Comparison of ENCODE assay signal across 23 cellular contexts in the genomic region with DNA sequence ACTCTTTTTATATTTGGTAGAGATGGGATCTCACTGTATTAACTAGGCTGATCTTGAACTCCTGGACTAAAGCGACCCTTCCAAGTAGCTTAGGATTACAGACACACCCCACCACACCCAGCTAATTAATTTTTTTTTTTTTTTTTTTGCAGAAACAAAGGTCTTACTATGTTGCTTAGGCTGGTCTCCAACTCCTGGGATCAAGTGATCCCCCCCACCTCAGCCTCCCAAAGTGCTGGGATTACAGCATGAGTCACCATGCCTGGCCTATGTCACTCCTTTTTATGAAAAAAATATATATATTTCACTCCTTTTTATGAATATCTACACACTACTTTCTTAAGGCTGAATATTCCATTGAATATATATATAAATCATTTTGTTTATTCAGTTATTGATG.
"Had no signal": no experiment of that assay in that cellular context is flagged by ENCODE, and none has a peak within 500 bp of the region (broad histone marks: within the 10 kb centered on the region; RNA-seq: fewer than 3 reads in every experiment).

No MANE protein-coding gene starts in this region.

- H3K9me3 ChIP-seq: esophagus muscularis mucosa, gastroesophageal sphincter, heart left ventricle, ovary, sigmoid colon, spleen, transverse colon, upper lobe of right lung, uterus had no signal

- DNase-seq: dermis blood vessel endothelial cell; effector memory CD4-positive, alpha-beta T cell; heart left ventricle; kidney; natural killer cell; occipital lobe; ovary; posterior cingulate gyrus; retina; sigmoid colon; spleen; stimulated activated CD4-positive, alpha-beta T cell treated with anti-CD3 and anti-CD28 coated beads, Interleukin-4, amount 100 ng/mL, for 4 hours; transverse colon; upper lobe of right lung; uterus had no signal

- H3K27me3 ChIP-seq: esophagus muscularis mucosa, foreskin keratinocyte, gastroesophageal sphincter, heart left ventricle, hepatocyte, ovary, sigmoid colon, spleen, transverse colon, upper lobe of right lung, uterus had no signal

- H3K79me2 ChIP-seq: hepatocyte had no signal

- ATAC-seq: foreskin keratinocyte; gastroesophageal sphincter; heart left ventricle; natural killer cell; stimulated activated memory B cell treated with anti-CD40 and anti-IgM and Interleukin-4, amounts not matched to agents 10 μg/mL and 1 μg/mL and 100 μg/mL, for 72 hours; upper lobe of right lung had no signal

- H2AFZ ChIP-seq: hepatocyte had no signal

- H3K4me3 ChIP-seq: coronary artery, esophagus muscularis mucosa, gastroesophageal sphincter, heart left ventricle, hepatocyte, lung, ovary, sigmoid colon, spleen, transverse colon, upper lobe of right lung, uterus had no signal

- FAIRE-seq: endothelial cell of umbilical vein, kidney had no signal

- H3K36me3 ChIP-seq: ovary, sigmoid colon, transverse colon, uterus had no signal

- H3K27ac ChIP-seq: coronary artery, esophagus muscularis mucosa, foreskin keratinocyte, gastroesophageal sphincter, heart left ventricle, hepatocyte, ovary, sigmoid colon, spleen, transverse colon, upper lobe of right lung, uterus had no signal

- H3K4me1 ChIP-seq: uterus had no signal

- H3K4me2 ChIP-seq: hepatocyte had no signal
